Comparison of ENCODE assay signal across 10 cellular contexts in the genomic region with DNA sequence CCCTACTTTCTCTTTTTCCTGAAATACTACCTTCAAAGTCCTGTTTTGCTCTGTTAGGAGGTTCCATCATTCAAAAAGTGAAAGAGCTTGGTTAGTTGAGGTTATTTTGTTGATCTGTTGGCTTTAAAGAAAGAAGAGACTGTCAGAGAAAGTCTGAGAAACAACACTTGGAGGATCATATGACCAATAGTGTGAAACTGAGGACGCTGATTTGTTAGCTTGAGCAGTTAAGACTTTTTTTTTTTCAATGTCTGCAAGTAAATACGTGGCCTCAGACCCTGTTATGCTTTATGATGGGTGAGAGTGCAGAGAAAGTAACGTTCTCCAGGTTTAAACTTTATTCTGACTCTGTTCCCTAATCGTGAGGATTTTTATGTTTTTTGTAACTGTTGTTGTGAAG. TPM values are rescaled to one million over a fixed set of nuclear protein-coding genes. Genes with fewer than 3 reads are reported as not detected.
DNase-seq lines count a peak whose midpoint lies in the region; ATAC-seq, FAIRE-seq and TF ChIP-seq lines count a peak whose summit lies in the region.
"Had no signal": no experiment of that assay in that cellular context is flagged by ENCODE, and none has a peak within 500 bp of the region (broad histone marks: within the 10 kb centered on the region; RNA-seq: fewer than 3 reads in every experiment).

No MANE protein-coding gene starts in this region.

- H3K79me2 ChIP-seq in K562 (ENCODE audit: control insufficient read depth, insufficient read depth, low read length): peaks cover 63% of the 10 kb centered on the region

- H3K4me2 ChIP-seq in K562 (ENCODE audit: insufficient read depth, low read length): peak overlapping the region; percentile 23; the same call in 1 of the 2 replicates

- no peaks in the 10 kb centered on the region for H3K9me1 ChIP-seq in K562 (ENCODE audit: control insufficient read depth, insufficient read depth, low read length)

- no peak for TF ChIP-seq CTCF in HFF-Myc (IDR thresholded peaks at IDR 0.05; ENCODE audit: low read depth, low read length, missing control alignments)
- TF ChIP-seq CTCF in K562 (IDR thresholded peaks at IDR 0.05 in 2 of 3, conservative IDR thresholded peaks at IDR 0.05 in 1 of 3; ENCODE audit: insufficient read depth in 2 of 3, low read depth in 1 of 3, low read length in 3 of 3): no peak

- ATAC-seq in K562 (peak; percentile 4; the same call in 1 of the 3 replicates), HG03175 (IDR thresholded peaks at IDR 0.05; ENCODE audit: unreplicated experiment) (no peak), GM18868 (IDR thresholded peaks at IDR 0.05; ENCODE audit: unreplicated experiment) (no peak), GM18520 (IDR thresholded peaks at IDR 0.05; ENCODE audit: unreplicated experiment) (no peak)

- DNase-seq in HFF-Myc (ENCODE audit: extremely low read depth, low read depth) (no peak), K562 (ENCODE audit: extremely low read depth in 1 of 4, low spot score in 3 of 4) (no peak), kidney tubule cell (ENCODE audit: low spot score) (peak; percentile 37), superior temporal gyrus (ENCODE audit: extremely low spot score) (peak; percentile 86), NCI-H82 treated with DMSO at 0.1 percent for 48 hours (lab: John Stamatoyannopoulos, UW; ENCODE audit: unreplicated experiment) (no peak)
- DNase-seq: left colon, T-helper 1 cell had no signal

- POLR2A ChIA-PET in K562 (lab: Yijun Ruan, JAX): interaction anchor here (0.6 kb wide), 1 partner anchor 1771 kb away, joined by 3 read pairs; no protein-coding TSS in a partner anchor

- H3K4me1 ChIP-seq in K562 (replicated peaks in 1 of 2; ENCODE audit: control insufficient read depth in 2 of 2, insufficient read depth in 2 of 2, low read length in 2 of 2): peaks cover 5 to 21% of the 10 kb centered on the region in 2 experiments; a peak in 4 of 5 replicates

- H2AFZ ChIP-seq in K562 (ENCODE audit: low read depth, low read length): 0 out of 2 replicates have a peak overlapping the region, but pooled peaks have one; percentile 20

- H4K20me1 ChIP-seq in K562 (replicated peaks; ENCODE audit: control insufficient read depth, insufficient read depth, low read length): peaks cover 3% of the 10 kb centered on the region; the same call in 1 of the 2 replicates

- no TSS peak for BruUV-seq in K562 (replicated peaks; lab: Mats Ljungman, UMichigan)

- WGBS in K562 (ENCODE audit: insufficient coverage, low coverage, missing lambda C conversion rate): 20% methylated on average over 4 of the region's 4 CpGs

- TF ChIP-seq RAD21 in K562 (CRISPR knock-in tag; conservative IDR thresholded peaks at IDR 0.05 in 1 of 2, IDR thresholded peaks at IDR 0.05 in 1 of 2): no peak

- peak; percentile 48 for FAIRE-seq in K562 (lab: Jason Lieb, UNC)

- intact Hi-C loops in K562 (cut with micrococcal nuclease): no loop called here

- H3K27ac ChIP-seq in K562 (ENCODE audit: extremely low read depth, low read depth, low read length): peak overlapping the region; percentile 54; the same call in 1 of the 3 replicates

- no peak overlapping the region for H3K9ac ChIP-seq in K562 (ENCODE audit: insufficient read depth in 1 of 2, low read depth in 2 of 2, low read length in 2 of 2)

- no peak for TF ChIP-seq EP300 in K562 (IDR thresholded peaks at IDR 0.05; ENCODE audit: low read length)

- H3K36me3 ChIP-seq in K562 (ENCODE audit: control insufficient read depth, insufficient read depth, low read length): no peaks in the 10 kb centered on the region

- no peaks in the 10 kb centered on the region for H3K9me3 ChIP-seq in K562 (replicated peaks; ENCODE audit: control insufficient read depth, insufficient read depth, low read depth, low read length)

- no peak for TF ChIP-seq POLR2A in K562 (conservative IDR thresholded peaks at IDR 0.05)

- H3K4me3 ChIP-seq in HFF-Myc (replicated peaks; ENCODE audit: low read depth, low read length) (peak overlapping the region; percentile 1; the same call in 1 of the 2 replicates), K562 (no peak overlapping the region)

- CTCF ChIA-PET in K562 (lab: Yijun Ruan, JAX; ENCODE audit: low intra/inter-chr PET ratio): no interaction called here

- in situ Hi-C loops in K562 (cut with MboI): no loop called here

- no peaks in the 10 kb centered on the region for H3K27me3 ChIP-seq in K562 (ENCODE audit: control insufficient read depth in 2 of 2, insufficient read depth in 2 of 2, low read length in 2 of 2)

TF ChIP-seq in K562, 482 proteins besides CTCF, POLR2A, EP300 and RAD21:
- TF ChIP-seq MTA2 (IDR thresholded peaks at IDR 0.05; ENCODE audit: low read depth): no peak
- 0 out of 2 replicates have a peak, but pooled peaks have one; percentile 27 for TF ChIP-seq ZNF384 (IDR thresholded peaks at IDR 0.05; ENCODE audit: low read depth, low read length)

RNA-seq across cellular contexts. Expression of gene GAB1, which starts 45.9 kb away (rescaled TPM):
- total RNA-seq in K562 (2011; cell fraction: chromatin; rRNA removed; ENCODE audit: low replicate concordance): 25.0 and 56.0 TPM in 2 replicates
- total RNA-seq in K562 (2011; cell fraction: nucleolus; rRNA removed): 10.0 and 11.8 TPM in 2 replicates
- total RNA-seq in K562 (2011; cell fraction: nucleoplasm; rRNA removed): 25.5 and 30.8 TPM in 2 replicates
- 5.3 and 8.9 TPM in 2 replicates for total RNA-seq in K562 (2014; rRNA removed)
- 9.7 and 12.0 TPM in 2 replicates for total RNA-seq in K562 (2014; rRNA removed; fragmentation: Illumina TruSeq; extraction: Trizol)
- 8.0 and 8.7 TPM in 2 replicates for total RNA-seq in K562 (2015; rRNA removed; fragmentation: Illumina TruSeq; extraction: Trizol)
- total RNA-seq in K562 (2021): 10.3 and 10.9 TPM in 2 replicates
- 7.5 and 8.8 TPM in 2 replicates for polyA plus RNA-seq in K562 (2011; rRNA removed)
- 3.1 and 3.5 TPM in 2 replicates for polyA plus RNA-seq in K562 (2011; cell fraction: cytosol; rRNA removed)
- 14.7 and 16.9 TPM in 2 replicates for polyA plus RNA-seq in K562 (2011; cell fraction: nucleus; rRNA removed)
- polyA plus RNA-seq in K562 (2012): 2.7 and 5.0 TPM in 2 replicates
- 12.4 and 14.6 TPM in 2 replicates for polyA plus RNA-seq in K562 (2014; fragmentation: Illumina TruSeq; extraction: Trizol)
- polyA plus RNA-seq in K562 (2014; fragmentation: Nextera tagmentation; extraction: Ambion mirVana): 1 to 10 TPM; 1.3 to 2.2 TPM
- 2.9 and 7.1 TPM in 2 replicates for polyA plus RNA-seq in K562 (2014; rRNA removed)
- polyA minus RNA-seq in K562 (2011; rRNA and poly(A)+ RNA removed): 17.5 and 25.5 TPM in 2 replicates
- 7.1 and 7.4 TPM in 2 replicates for polyA minus RNA-seq in K562 (2011; cell fraction: cytosol; rRNA and poly(A)+ RNA removed)
- 14.5 and 16.8 TPM in 2 replicates for polyA minus RNA-seq in K562 (2011; cell fraction: nucleus; rRNA and poly(A)+ RNA removed)

Comparison
In these comparisons a context has a peak if more than half of its experiments do, and no peak if none do; other contexts are left out.
1. DNase-seq: peak in kidney tubule cell (single experiment) and superior temporal gyrus (single experiment); none in HFF-Myc (single experiment), K562 (0 of 4) and NCI-H82 treated with DMSO at 0.1 percent for 48 hours (single experiment).